10 cellular contexts compared by ENCODE assay signal in the genomic region with DNA sequence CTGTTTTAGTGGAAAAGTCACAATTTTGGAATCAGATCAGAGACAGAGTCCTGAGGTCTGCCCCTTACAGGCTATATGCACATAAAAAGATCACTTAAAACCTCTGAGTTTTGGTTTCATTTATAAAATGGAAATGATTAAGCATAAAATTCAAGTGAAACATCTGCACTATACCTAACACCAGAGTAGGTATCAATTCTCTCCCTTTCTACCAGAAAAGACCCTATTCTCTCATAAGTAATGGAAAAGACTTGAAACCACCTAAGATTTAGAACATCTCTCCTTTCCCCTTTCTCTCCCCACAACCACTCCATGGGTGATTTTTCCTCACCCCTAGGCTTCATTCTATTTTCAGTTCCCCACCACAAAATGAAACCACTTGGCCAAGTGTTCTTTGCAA. TPM values are rescaled to one million over a fixed set of nuclear protein-coding genes. Genes with fewer than 3 reads are reported as not detected.
DNase-seq lines count a peak whose midpoint lies in the region; ATAC-seq, FAIRE-seq and TF ChIP-seq lines count a peak whose summit lies in the region.
"Had no signal": no experiment of that assay in that cellular context is flagged by ENCODE, and none has a peak within 500 bp of the region (broad histone marks: within the 10 kb centered on the region; RNA-seq: fewer than 3 reads in every experiment).

No MANE protein-coding gene starts in this region.

- H3K4me1 Mint-ChIP-seq in activated naive CD8-positive, alpha-beta T cell treated with anti-CD3 and anti-CD28 coated beads, Interleukin-2, amount 50 U/mL, for 24 hours = peaks cover 46% of the 10 kb centered on the region

- H3K4me1 ChIP-seq in pancreas = peaks cover 0 to 4% (median 0%) of the 10 kb centered on the region in 3 donors
- H3K4me1 ChIP-seq: parathyroid adenoma had no signal

- H3K9me3 Mint-ChIP-seq in activated naive CD8-positive, alpha-beta T cell treated with anti-CD3 and anti-CD28 coated beads, Interleukin-2, amount 50 U/mL, for 24 hours = no peaks in the 10 kb centered on the region

- H3K27me3 ChIP-seq in pancreas = peaks cover 0 to 15% (median 1%) of the 10 kb centered on the region in 4 donors

- H3K27me3 Mint-ChIP-seq in activated naive CD8-positive, alpha-beta T cell treated with anti-CD3 and anti-CD28 coated beads, Interleukin-2, amount 50 U/mL, for 24 hours = no peaks in the 10 kb centered on the region

- H3K27ac Mint-ChIP-seq in activated naive CD8-positive, alpha-beta T cell treated with anti-CD3 and anti-CD28 coated beads, Interleukin-2, amount 50 U/mL, for 24 hours = peak overlapping the region; percentile 87

- H3K9me3 ChIP-seq in pancreas = no peaks in the 10 kb centered on the region

- TF ChIP-seq CTCF in GM12865 (IDR thresholded peaks at IDR 0.05; ENCODE audit: insufficient read depth, low read depth, low read length, missing control alignments) (no peak), pancreas (IDR thresholded peaks at IDR 0.05) (no peak)

- DNase-seq in GM12865 (ENCODE audit: low read depth) (no peak), pancreas (no peak), SW480 (ENCODE audit: low spot score) (no peak)
- DNase-seq in activated naive CD8-positive, alpha-beta T cell treated with anti-CD3 and anti-CD28 coated beads, Interleukin-2, amount 50 U/mL, for 24 hours = no peak
- no peak for DNase-seq in stimulated activated CD4-positive, alpha-beta T cell treated with anti-CD3 and anti-CD28 coated beads, Interleukin-2, amount 100 ng/mL, for 48 hours
- no peak for DNase-seq in activated effector memory CD4-positive, alpha-beta T cell treated with Interleukin-2 at 50 U/mL for 16 hours

- H3K36me3 Mint-ChIP-seq in activated naive CD8-positive, alpha-beta T cell treated with anti-CD3 and anti-CD28 coated beads, Interleukin-2, amount 50 U/mL, for 24 hours (ENCODE audit: low read depth) = no peaks in the 10 kb centered on the region

- ATAC-seq in GM19468 (IDR thresholded peaks at IDR 0.05; ENCODE audit: extremely low read depth, unreplicated experiment) = peak; percentile 62
- peak; percentile 69 for ATAC-seq in HG03159 (IDR thresholded peaks at IDR 0.05; ENCODE audit: unreplicated experiment)
- peak; percentile 86 for ATAC-seq in activated naive CD8-positive, alpha-beta T cell treated with anti-CD3 and anti-CD28 coated beads, Interleukin-2, amount 50 U/mL, for 24 hours
- ATAC-seq in pancreas = no peak

- intact Hi-C loops in pancreas (cut with DNase I) = no loop called here

- peak overlapping the region; percentile 76 for H3K4me3 Mint-ChIP-seq in activated naive CD8-positive, alpha-beta T cell treated with anti-CD3 and anti-CD28 coated beads, Interleukin-2, amount 50 U/mL, for 24 hours

- no peaks in the 10 kb centered on the region for H3K36me3 ChIP-seq in pancreas

- H3K27ac ChIP-seq in pancreas = no peak overlapping the region
- H3K27ac ChIP-seq: parathyroid adenoma had no signal

- no peak for FAIRE-seq in pancreas (lab: Jason Lieb, UNC)

- H3K4me3 ChIP-seq in GM12865 (ENCODE audit: low read depth, low read length) = peak overlapping the region; percentile 63
- H3K4me3 ChIP-seq in pancreas = no peak overlapping the region

RNA-seq across cellular contexts. Expression of gene LHFPL1, which starts 0.9 kb away (rescaled TPM):
- under 1 TPM in 2 of 6 donors, not detected in 4; 0.12 to 0.16 TPM for total RNA-seq in pancreas
- under 1 TPM in 1 of 2 donors, not detected in 1; 0.16 TPM for polyA plus RNA-seq in pancreas
- total RNA-seq: RPMI7951 had no signal

Comparison
In these comparisons a context has a peak if more than half of its experiments do, and no peak if none do; other contexts are left out.
1. ATAC-seq: peak in GM19468 (single experiment), HG03159 (single experiment) and activated naive CD8-positive, alpha-beta T cell treated with anti-CD3 and anti-CD28 coated beads, Interleukin-2, amount 50 U/mL, for 24 hours (single experiment); none in pancreas (0 of 4).